In genomic region chr10:127813290-127813689, GRCh38 we compare ENCODE assay signal across 14 cellular contexts.
A peak's percentile ranks its signal among the peaks of the same experiment; 100 is the strongest.
DNase-seq lines count a peak whose midpoint lies in the region; ATAC-seq, FAIRE-seq and TF ChIP-seq lines count a peak whose summit lies in the region.
"Had no signal": no experiment of that assay in that cellular context is flagged by ENCODE, and none has a peak within 500 bp of the region (broad histone marks: within the 10 kb centered on the region; RNA-seq: fewer than 3 reads in every experiment).

No MANE protein-coding gene starts in this region.

- ATAC-seq in HCT116 (peak; percentile 64; the same call in 1 of the 2 replicates), foreskin keratinocyte (no peak)
- ATAC-seq: GM12878, left lobe of liver had no signal

- H3K27ac ChIP-seq in HCT116 (ENCODE audit: low read depth, low read length), result no peak overlapping the region
- no peak overlapping the region for H3K27ac ChIP-seq in OCI-LY7 (ENCODE audit: low read depth, low read length, poor library complexity, severe bottlenecking)
- no peak overlapping the region for H3K27ac ChIP-seq in foreskin keratinocyte
- H3K27ac ChIP-seq in osteoblast (ENCODE audit: low read depth, low read length), result no peak overlapping the region
- H3K27ac ChIP-seq in testis, result no peak overlapping the region
- H3K27ac ChIP-seq: parathyroid adenoma had no signal

- no peaks in the 10 kb centered on the region for H3K4me1 ChIP-seq in HCT116 (ENCODE audit: control insufficient read depth in 1 of 2, insufficient read depth in 2 of 2, low read length in 2 of 2)
- no peaks in the 10 kb centered on the region for H3K4me1 ChIP-seq in OCI-LY7 (ENCODE audit: insufficient read depth, low read length, poor library complexity, severe bottlenecking)
- no peaks in the 10 kb centered on the region for H3K4me1 ChIP-seq in foreskin keratinocyte
- no peaks in the 10 kb centered on the region for H3K4me1 ChIP-seq in osteoblast (ENCODE audit: insufficient read depth, low read length)
- H3K4me1 ChIP-seq in testis, result no peaks in the 10 kb centered on the region
- H3K4me1 ChIP-seq: parathyroid adenoma had no signal

- peak; percentile 57 for TF ChIP-seq RAD21 in HCT116 (IDR thresholded peaks at IDR 0.05; ENCODE audit: low read depth)

- POLR2A ChIA-PET in HCT116 (lab: Charles Lee) (no interaction called here), OCI-LY7 (lab: Charles Lee) (no interaction called here)

- intact Hi-C loops in HCT116 (cut with micrococcal nuclease) (loop anchor here (1.0 kb wide), 2 partner anchors 98 to 249 kb away; no protein-coding TSS in a partner anchor), OCI-LY7 (cut with micrococcal nuclease; ENCODE audit: unreplicated experiment) (no loop called here), testis (cut with DNase I; ENCODE audit: low total_unique reads) (no loop called here)

- CTCF ChIA-PET in HCT116 (lab: Charles Lee), result interaction anchor here (1.7 to 3.3 kb wide), 2 partner anchors 98 to 321 kb away, joined by 6 to 29 read pairs; no protein-coding TSS in a partner anchor
- CTCF ChIA-PET in OCI-LY7 (lab: Charles Lee; ENCODE audit: unreplicated experiment), result no interaction called here

- H3K4me3 ChIP-seq in HCT116 (replicated peaks in 1 of 2; ENCODE audit: low read depth in 1 of 2, low read length in 2 of 2), result no peak overlapping the region
- no peak overlapping the region for H3K4me3 ChIP-seq in OCI-LY7 (ENCODE audit: low read depth, low read length, poor library complexity, severe bottlenecking)
- no peak overlapping the region for H3K4me3 ChIP-seq in osteoblast (ENCODE audit: insufficient read depth, low read length)
- no peak overlapping the region for H3K4me3 ChIP-seq in testis
- H3K4me3 ChIP-seq: GM12878 had no signal

- H3K9ac ChIP-seq in HCT116 (ENCODE audit: low read length), result no peak overlapping the region
- H3K9ac ChIP-seq: parathyroid adenoma had no signal

- no peak for FAIRE-seq in RCC 7860 (lab: Jason Lieb, UNC)
- FAIRE-seq: GM12878 had no signal

- DNase-seq in HCT116 (ENCODE audit: low read depth, low spot score) (peak; percentile 16), OCI-LY7 (ENCODE audit: low spot score) (no peak), foreskin keratinocyte (no peak), osteoblast (ENCODE audit: insufficient read length, low spot score, missing footprints) (no peak), DMS79 treated with DMSO at 0.1 percent for 48 hours (lab: John Stamatoyannopoulos, UW) (no peak), RCC 7860 (ENCODE audit: low spot score) (no peak), testis (no peak)
- no peak for DNase-seq in activated CD4-positive, CD25-positive, alpha-beta regulatory T cell treated with anti-CD3 and anti-CD28 coated beads, Interleukin-2, amount 50 U/mL, for 72 hours
- DNase-seq: activated CD4-positive, alpha-beta memory T cell treated with anti-CD3 and anti-CD28 coated beads for 36 hours; caudate nucleus; NCI-H524 treated with DMSO at 0.1 percent for 48 hours had no signal

- H2AFZ ChIP-seq in HCT116 (ENCODE audit: low read depth, low read length, poor library complexity, severe bottlenecking) (no peak overlapping the region), OCI-LY7 (ENCODE audit: low read length) (no peak overlapping the region), osteoblast (ENCODE audit: low read length) (no peak overlapping the region)
- H2AFZ ChIP-seq: parathyroid adenoma had no signal

- 12 to 29% methylated on average over 2 of the region's 2 CpGs for WGBS in testis, 2 donors

- RAD21 ChIA-PET in HCT116 (lab: Charles Lee; ENCODE audit: low non-redundant PET in 1 of 2, low total read pairs in 2 of 2, uncharacterized antibody in 2 of 2, unreplicated experiment in 2 of 2), result no interaction called here

- BruUV-seq in HCT116 (replicated peaks; lab: Mats Ljungman, UMichigan), result no TSS peak
- BruUV-seq in OCI-LY7 (replicated peaks; lab: Mats Ljungman, UMichigan), result no TSS peak

- H3K9me3 ChIP-seq in HCT116 (ENCODE audit: control insufficient read depth in 1 of 2, insufficient read depth in 1 of 2, low read depth in 1 of 2, low read length in 2 of 2) (no peaks in the 10 kb centered on the region), OCI-LY7 (ENCODE audit: low read length) (no peaks in the 10 kb centered on the region), osteoblast (ENCODE audit: low read depth, low read length) (no peaks in the 10 kb centered on the region), testis (no peaks in the 10 kb centered on the region)

- H3K36me3 ChIP-seq in HCT116 (ENCODE audit: control insufficient read depth in 1 of 2, insufficient read depth in 2 of 2, low read length in 2 of 2) (no peaks in the 10 kb centered on the region), OCI-LY7 (ENCODE audit: insufficient read depth, low read length) (no peaks in the 10 kb centered on the region), osteoblast (ENCODE audit: insufficient read depth, low read length) (no peaks in the 10 kb centered on the region), testis (ENCODE audit: low read depth, missing control alignments) (no peaks in the 10 kb centered on the region)

- H4K20me1 ChIP-seq in HCT116 (ENCODE audit: insufficient read depth) (no peaks in the 10 kb centered on the region), OCI-LY7 (ENCODE audit: insufficient read depth, low read length) (no peaks in the 10 kb centered on the region), osteoblast (ENCODE audit: insufficient read depth, low read length) (no peaks in the 10 kb centered on the region)

- H3K27me3 ChIP-seq in HCT116 (ENCODE audit: insufficient read depth, low read length) (peaks cover 48% of the 10 kb centered on the region), foreskin keratinocyte (no peaks in the 10 kb centered on the region), osteoblast (ENCODE audit: insufficient read depth, low read length) (no peaks in the 10 kb centered on the region), testis (no peaks in the 10 kb centered on the region)

- TF ChIP-seq POLR2A in HCT116 (IDR thresholded peaks at IDR 0.05; ENCODE audit: borderline replicate concordance, extremely low read depth, insufficient read depth, insufficient read length), result no peak
- TF ChIP-seq POLR2A in testis (IDR thresholded peaks at IDR 0.05), result no peak

- TF ChIP-seq CTCF in HCT116 (IDR thresholded peaks at IDR 0.05 in 2 of 3, conservative IDR thresholded peaks at IDR 0.05 in 1 of 3; ENCODE audit: borderline replicate concordance in 1 of 3, insufficient read depth in 1 of 3, low read depth in 2 of 3, low read length in 2 of 3) (peak; percentile 35 to 46 (median 44); a peak in 4 of 6 replicates), OCI-LY7 (conservative IDR thresholded peaks at IDR 0.05; ENCODE audit: low read length) (0 out of 2 replicates have a peak, but pooled peaks have one; percentile 19), foreskin keratinocyte (conservative IDR thresholded peaks at IDR 0.05) (peak; percentile 28), osteoblast (IDR thresholded peaks at IDR 0.05; ENCODE audit: extremely low read depth, low read depth, low read length) (peak; percentile 24), testis (IDR thresholded peaks at IDR 0.05) (peak in 1 of 3 experiments; percentile 41)

- H3K79me2 ChIP-seq in HCT116 (ENCODE audit: insufficient read depth, low read length) (no peaks in the 10 kb centered on the region), OCI-LY7 (ENCODE audit: insufficient read depth, low read depth, low read length) (no peaks in the 10 kb centered on the region), osteoblast (ENCODE audit: insufficient read depth, low read length) (no peaks in the 10 kb centered on the region)
- H3K79me2 ChIP-seq: parathyroid adenoma had no signal

- H3K9me2 ChIP-seq in HCT116 (ENCODE audit: insufficient read depth), result no peaks in the 10 kb centered on the region
- H3K9me2 ChIP-seq in OCI-LY7 (ENCODE audit: insufficient read depth, low read length), result no peaks in the 10 kb centered on the region

- H3K4me2 ChIP-seq in HCT116 (ENCODE audit: low read length) (no peak overlapping the region), OCI-LY7 (ENCODE audit: low read length) (no peak overlapping the region), osteoblast (ENCODE audit: insufficient read depth, low read length) (no peak overlapping the region)

TF ChIP-seq in HCT116, 20 proteins besides CTCF, POLR2A, EP300 and RAD21:
- no peak for TF ChIP-seq SP1 (IDR thresholded peaks at IDR 0.05; ENCODE audit: low read depth)
- TF ChIP-seq EGR1 (IDR thresholded peaks at IDR 0.05; ENCODE audit: low read depth), result no peak
- no peak for TF ChIP-seq SIN3A (IDR thresholded peaks at IDR 0.05; ENCODE audit: low read depth)
- no peak for TF ChIP-seq ZNF274 (IDR thresholded peaks at IDR 0.05; ENCODE audit: low read depth, low read length)
- TF ChIP-seq EZH2 (IDR thresholded peaks at IDR 0.05), result no peak
- TF ChIP-seq POLR2AphosphoS5 (IDR thresholded peaks at IDR 0.05; ENCODE audit: low read depth, low read length), result no peak
